ENCODE assay signal across 17 cellular contexts in genomic region chr9:129341991-129342348, GRCh38.
DNase-seq lines count a peak whose midpoint lies in the region; ATAC-seq, FAIRE-seq and TF ChIP-seq lines count a peak whose summit lies in the region.
"Had no signal": no experiment of that assay in that cellular context is flagged by ENCODE, and none has a peak within 500 bp of the region (broad histone marks: within the 10 kb centered on the region; RNA-seq: fewer than 3 reads in every experiment).

No MANE protein-coding gene starts in this region.

- no peak overlapping the region for H2AK9ac ChIP-seq in IMR-90 (replicated peaks; ENCODE audit: low read depth, low read length, poor library complexity)

- BruUV-seq in IMR-90 (replicated peaks; lab: Mats Ljungman, UMichigan) (no TSS peak), Caco-2 (replicated peaks; lab: Mats Ljungman, UMichigan) (no TSS peak)

- TF ChIP-seq POLR2A in A549 (IDR thresholded peaks at IDR 0.05; ENCODE audit: low read length), result no peak
- TF ChIP-seq POLR2A in IMR-90 (IDR thresholded peaks at IDR 0.05; ENCODE audit: low read depth, low read length), result no peak

- H2AK5ac ChIP-seq in IMR-90 (ENCODE audit: low read depth, low read length) (peak overlapping the region; percentile 32; the same call in 1 of the 2 replicates), neuronal stem cell (ENCODE audit: low read depth, low read length) (peak overlapping the region; percentile 88)

- no peak overlapping the region for H4K91ac ChIP-seq in IMR-90 (ENCODE audit: insufficient read depth, low read depth, low read length)
- no peak overlapping the region for H4K91ac ChIP-seq in neuronal stem cell (ENCODE audit: low read depth, low read length, poor library complexity)

- no peak overlapping the region for H4K8ac ChIP-seq in IMR-90 (ENCODE audit: low read depth in 2 of 2, low read length in 2 of 2)
- no peak overlapping the region for H4K8ac ChIP-seq in neuronal stem cell (ENCODE audit: low read depth, low read length)

- H3K9me3 ChIP-seq in A549 (no peaks in the 10 kb centered on the region), IMR-90 (ENCODE audit: control insufficient read depth, insufficient read depth, low read length) (no peaks in the 10 kb centered on the region), neuronal stem cell (replicated peaks in 1 of 2; ENCODE audit: control insufficient read depth in 2 of 2, insufficient read depth in 1 of 2, low read depth in 1 of 2, low read length in 2 of 2) (no peaks in the 10 kb centered on the region), Caco-2 (no peaks in the 10 kb centered on the region)

- H3K4me3 Mint-ChIP-seq in brain (no peak overlapping the region), Caco-2 (ENCODE audit: unreplicated experiment) (no peak overlapping the region)
- H3K4me3 Mint-ChIP-seq: B cell; CD4-positive, alpha-beta memory T cell; H9 had no signal

- H3K27me3 Mint-ChIP-seq in brain (peaks cover 9% of the 10 kb centered on the region), Caco-2 (ENCODE audit: insufficient read depth, unreplicated experiment) (no peaks in the 10 kb centered on the region)
- H3K27me3 Mint-ChIP-seq: CD4-positive, alpha-beta memory T cell had no signal

- H3K9me3 Mint-ChIP-seq in brain (peaks cover 0 to 8% (median 0%) of the 10 kb centered on the region in 5 experiments), Caco-2 (ENCODE audit: unreplicated experiment) (no peaks in the 10 kb centered on the region)
- H3K9me3 Mint-ChIP-seq: CD4-positive, alpha-beta memory T cell; H9 had no signal

- dilution Hi-C loops in IMR-90 (cut with HindIII; ENCODE audit: low sequenced_read_pairs, unreplicated experiment), result no loop called here

- in situ Hi-C loops in IMR-90 (cut with MboI; ENCODE audit: low sequenced_read_pairs), result no loop called here

- no peak overlapping the region for H4K5ac ChIP-seq in IMR-90 (ENCODE audit: low read depth, low read length)

- 95% methylated on average over 7 of the region's 7 CpGs for WGBS in A549 (ENCODE audit: missing lambda C conversion rate)
- WGBS in IMR-90 (ENCODE audit: extremely low coverage in 2 of 2, insufficient read length in 1 of 2), 2 experiments, result 100% methylated on average over 3 of the region's 7 CpGs; no CpG with 5 or more reads in 1 of the 2 experiments
- WGBS in neuronal stem cell (ENCODE audit: extremely low coverage in 2 of 2, insufficient read length in 2 of 2, insufficient replicate concordance in 1 of 2), 2 donors, result no CpG with 5 or more reads among the region's 7 CpGs

- H2BK5ac ChIP-seq in IMR-90 (ENCODE audit: low read depth, low read length, poor library complexity, severe bottlenecking), result no peak overlapping the region
- H2BK5ac ChIP-seq in neuronal stem cell (ENCODE audit: low read length), result peak overlapping the region; percentile 72

- H3K4me2 ChIP-seq in A549, result no peak overlapping the region
- H3K4me2 ChIP-seq in IMR-90 (ENCODE audit: low read depth, low read length), result no peak overlapping the region
- no peak overlapping the region for H3K4me2 ChIP-seq in neuronal stem cell (ENCODE audit: insufficient read depth, low read length, poor library complexity, severe bottlenecking)

- H3K36me3 Mint-ChIP-seq in brain (no peaks in the 10 kb centered on the region), Caco-2 (ENCODE audit: insufficient read depth, unreplicated experiment) (peaks cover 4% of the 10 kb centered on the region)
- H3K36me3 Mint-ChIP-seq: CD4-positive, alpha-beta memory T cell had no signal

- H3K9me1 ChIP-seq in IMR-90 (ENCODE audit: insufficient read depth, low read length), result peaks cover 21% of the 10 kb centered on the region

- no peak overlapping the region for H2BK12ac ChIP-seq in neuronal stem cell (ENCODE audit: low read length)

- H4K20me1 ChIP-seq in IMR-90 (ENCODE audit: insufficient read depth, low read length), result no peaks in the 10 kb centered on the region

- H3K27ac Mint-ChIP-seq in brain, result peak overlapping the region in 3 of 5 experiments; percentile 43 to 76 (median 53)
- no peak overlapping the region for H3K27ac Mint-ChIP-seq in Caco-2 (ENCODE audit: unreplicated experiment)
- H3K27ac Mint-ChIP-seq: B cell, H9 had no signal

- no peak overlapping the region for H3K4me3 ChIP-seq in A549
- H3K4me3 ChIP-seq in IMR-90 (ENCODE audit: insufficient read depth, low read depth, low read length), result no peak overlapping the region
- no peak overlapping the region for H3K4me3 ChIP-seq in neuronal stem cell (ENCODE audit: low read length in 2 of 2)
- H3K4me3 ChIP-seq in Caco-2 (ENCODE audit: low read depth, low read length), result no peak overlapping the region

- no peak overlapping the region for H3K14ac ChIP-seq in IMR-90 (replicated peaks; ENCODE audit: low read depth, low read length)
- H3K14ac ChIP-seq in neuronal stem cell (ENCODE audit: low read length), result no peak overlapping the region

- FAIRE-seq in A549 (lab: Jason Lieb, UNC), result no peak
- FAIRE-seq: HTR-8/SVneo had no signal

- H3K4me1 Mint-ChIP-seq in brain (peaks cover 13% of the 10 kb centered on the region), Caco-2 (ENCODE audit: low read depth, unreplicated experiment) (peaks cover 6% of the 10 kb centered on the region)

- TF ChIP-seq CTCF in A549 (IDR thresholded peaks at IDR 0.05), result no peak
- no peak for TF ChIP-seq CTCF in IMR-90 (conservative IDR thresholded peaks at IDR 0.05; ENCODE audit: low read depth, low read length)
- no peak for TF ChIP-seq CTCF in brain (conservative IDR thresholded peaks at IDR 0.05)
- TF ChIP-seq CTCF in Caco-2 (IDR thresholded peaks at IDR 0.05; ENCODE audit: insufficient read depth in 1 of 2, low read depth in 1 of 2, low read length in 1 of 2, severe bottlenecking in 1 of 2, unreplicated experiment in 1 of 2), result no peak

- H3K18ac ChIP-seq in IMR-90 (ENCODE audit: low read depth, low read length) (no peak overlapping the region), neuronal stem cell (ENCODE audit: low read length) (peak overlapping the region; percentile 92)

- intact Hi-C loops in IMR-90 (cut with micrococcal nuclease), result no loop called here
- intact Hi-C loops in Caco-2 (cut with micrococcal nuclease; ENCODE audit: unreplicated experiment), result no loop called here

- H3K4ac ChIP-seq in IMR-90 (ENCODE audit: low read depth, low read length) (0 out of 2 replicates have a peak overlapping the region, but pooled peaks have one; percentile 2), neuronal stem cell (ENCODE audit: low read length) (no peak overlapping the region)

- H3K56ac ChIP-seq in IMR-90 (ENCODE audit: extremely low read depth, insufficient read depth, low read length), result no peak overlapping the region

- H2BK20ac ChIP-seq in IMR-90 (ENCODE audit: low read depth, low read length), result no peak overlapping the region

- DNase-seq in A549 (ENCODE audit: low read depth in 1 of 2, low spot score in 1 of 2) (no peak), IMR-90 (no peak), neuronal stem cell (ENCODE audit: low spot score) (no peak), Caco-2 (no peak)
- no peak for DNase-seq in activated effector memory CD4-positive, alpha-beta T cell treated with anti-CD3 and anti-CD28 coated beads, Interleukin-2, amount 50 U/mL, for 16 hours
- DNase-seq: C1 segment of cervical spinal cord; CD4-positive, alpha-beta memory T cell; DMS53; GF-D8; GOT3; H9; KBM-7 had no signal

- no peaks in the 10 kb centered on the region for H3K36me3 ChIP-seq in IMR-90 (ENCODE audit: control insufficient read depth, insufficient read depth, low read length)
- H3K36me3 ChIP-seq in neuronal stem cell (replicated peaks in 1 of 2; ENCODE audit: control insufficient read depth in 2 of 2, insufficient read depth in 2 of 2, low read length in 2 of 2), result no peaks in the 10 kb centered on the region
- H3K36me3 ChIP-seq in Caco-2 (ENCODE audit: control insufficient read depth, insufficient read depth, low read length), result no peaks in the 10 kb centered on the region

- POLR2A ChIA-PET in A549 (lab: Yijun Ruan, JAX), result interaction anchor here (1.1 kb wide), 1 partner anchor 147 kb away, joined by 3 read pairs; no protein-coding TSS in a partner anchor
- POLR2A ChIA-PET in IMR-90 (lab: Charles Lee; ENCODE audit: unreplicated experiment), result interaction anchor here (0.6 kb wide), 1 partner anchor 155 kb away, joined by 8 read pairs; no protein-coding TSS in a partner anchor
- POLR2A ChIA-PET in Caco-2 (lab: Charles Lee), result no interaction called here

- H3K27me3 ChIP-seq in IMR-90 (ENCODE audit: control insufficient read depth, insufficient read depth, low read length), result no peaks in the 10 kb centered on the region
- no peaks in the 10 kb centered on the region for H3K27me3 ChIP-seq in neuronal stem cell (ENCODE audit: control insufficient read depth in 3 of 3, insufficient read depth in 3 of 3, low read depth in 1 of 3, low read length in 3 of 3)
- no peaks in the 10 kb centered on the region for H3K27me3 ChIP-seq in Caco-2 (replicated peaks; ENCODE audit: control insufficient read depth, insufficient read depth, low read length)

- H2AFZ ChIP-seq in IMR-90 (replicated peaks; ENCODE audit: low read length, poor library complexity), result peak overlapping the region; percentile 49
- H2AFZ ChIP-seq in neuronal stem cell (ENCODE audit: low read length), result no peak overlapping the region

- ATAC-seq in A549 (no peak), IMR-90 (ENCODE audit: low read depth) (no peak), HG02763 (IDR thresholded peaks at IDR 0.05; ENCODE audit: unreplicated experiment) (no peak), GM18907 (IDR thresholded peaks at IDR 0.05; ENCODE audit: unreplicated experiment) (no peak)

- H3K27ac ChIP-seq in A549, result peak overlapping the region; percentile 69 to 99; a peak in 4 of 6 replicates
- no peak overlapping the region for H3K27ac ChIP-seq in IMR-90 (ENCODE audit: insufficient read depth, low read length)
- H3K27ac ChIP-seq in neuronal stem cell (replicated peaks; ENCODE audit: low read length), result no peak overlapping the region

- peaks cover 32% of the 10 kb centered on the region for H3K4me1 ChIP-seq in A549
- peaks cover 18% of the 10 kb centered on the region for H3K4me1 ChIP-seq in IMR-90 (ENCODE audit: control insufficient read depth, insufficient read depth, low read length)
- H3K4me1 ChIP-seq in neuronal stem cell (ENCODE audit: control insufficient read depth in 2 of 2, insufficient read depth in 1 of 2, low read depth in 1 of 2, low read length in 2 of 2), result peaks cover 19% of the 10 kb centered on the region in 2 donors
- H3K4me1 ChIP-seq in Caco-2, result peaks cover 16% of the 10 kb centered on the region; the same call in 1 of the 2 replicates

- no peak for TF ChIP-seq EP300 in A549 (IDR thresholded peaks at IDR 0.05)

- no peak for TF ChIP-seq RAD21 in A549 (conservative IDR thresholded peaks at IDR 0.05 in 1 of 2, IDR thresholded peaks at IDR 0.05 in 1 of 2)
- TF ChIP-seq RAD21 in IMR-90 (IDR thresholded peaks at IDR 0.05; ENCODE audit: low read length), result no peak

- CTCF ChIA-PET in A549 (lab: Yijun Ruan, JAX), result interaction anchor here (0.6 to 1.8 kb wide), 3 partner anchors 31 to 199 kb away, joined by 3 to 5 read pairs (median 4); no protein-coding TSS in a partner anchor
- CTCF ChIA-PET in IMR-90 (lab: Yijun Ruan, JAX), result no interaction called here
- CTCF ChIA-PET in Caco-2 (lab: Charles Lee), result interaction anchor here (0.6 kb wide), 1 partner anchor 161 kb away, joined by 3 read pairs; no protein-coding TSS in a partner anchor

- H3K23ac ChIP-seq in IMR-90 (ENCODE audit: low read depth, low read length) (no peak overlapping the region), neuronal stem cell (ENCODE audit: low read depth, low read length, poor library complexity) (no peak overlapping the region)

- no peak overlapping the region for H2BK15ac ChIP-seq in IMR-90 (ENCODE audit: low read depth, low read length)
- peak overlapping the region; percentile 90 for H2BK15ac ChIP-seq in neuronal stem cell (ENCODE audit: low read length)

- no peak overlapping the region for H3K9ac ChIP-seq in IMR-90 (ENCODE audit: low read depth, low read length)
- H3K9ac ChIP-seq in neuronal stem cell (ENCODE audit: low read depth, low read length, poor library complexity), result no peak overlapping the region

- H2BK120ac ChIP-seq in IMR-90 (ENCODE audit: low read depth, low read length), result no peak overlapping the region
- H2BK120ac ChIP-seq in neuronal stem cell (ENCODE audit: low read depth, low read length), result no peak overlapping the region

- H3K79me1 ChIP-seq in IMR-90 (ENCODE audit: low read depth in 1 of 2, low read length in 2 of 2) (peaks cover 0 to 11% of the 10 kb centered on the region in 2 experiments; a peak in 2 of 4 replicates), neuronal stem cell (ENCODE audit: low read depth, low read length) (no peaks in the 10 kb centered on the region)

Comparison
In these comparisons a context has a peak if more than half of its experiments do, and no peak if none do; other contexts are left out.
1. H3K27ac ChIP-seq: peak in A549 (2 of 2); none in IMR-90 (single experiment) and neuronal stem cell (single experiment).